In genomic region chr12:14771651-14772137, GRCh38 we compare ENCODE assay signal across 8 cellular contexts. TPM values are rescaled to one million over a fixed set of nuclear protein-coding genes. Genes with fewer than 3 reads are reported as not detected.
DNase-seq lines count a peak whose midpoint lies in the region; ATAC-seq, FAIRE-seq and TF ChIP-seq lines count a peak whose summit lies in the region.

No MANE protein-coding gene starts in this region.

- WGBS in mammary epithelial cell (ENCODE audit: low coverage, missing lambda C conversion rate), result 100% methylated on average over 2 of the region's 6 CpGs

- H3K9me3 ChIP-seq in mammary epithelial cell (replicated peaks; ENCODE audit: insufficient read depth, low read length), result no peaks in the 10 kb centered on the region

- no peaks in the 10 kb centered on the region for H3K36me3 ChIP-seq in mammary epithelial cell (ENCODE audit: insufficient read depth, low read length)

- no peak for ATAC-seq in GM18505 (IDR thresholded peaks at IDR 0.05; ENCODE audit: unreplicated experiment)

- peaks cover 12% of the 10 kb centered on the region for H3K27me3 Mint-ChIP-seq in neural crest cell (ENCODE audit: low read depth)

- peak overlapping the region; percentile 91 for H3K4me2 ChIP-seq in mammary epithelial cell (ENCODE audit: insufficient read depth, low read depth, low read length)

- DNase-seq in GM18507 (ENCODE audit: extremely low spot score, insufficient read length, low read depth) (no peak), RPMI8226 (peak; percentile 43), mammary epithelial cell (no peak), neural crest cell (ENCODE audit: low read depth, low spot score) (no peak), NCI-H1436 (lab: John Stamatoyannopoulos, UW) (no peak), cerebellar nuclear complex (lab: John Stamatoyannopoulos, UW) (no peak), dermis blood vessel endothelial cell (no peak)

- peaks cover 46% of the 10 kb centered on the region for H3K79me2 ChIP-seq in mammary epithelial cell (ENCODE audit: insufficient read depth, low read length)

- FAIRE-seq in GM18507 (lab: Jason Lieb, UNC), result peak; percentile 49

- H3K4me3 ChIP-seq in mammary epithelial cell (replicated peaks in 1 of 3; ENCODE audit: insufficient read depth in 1 of 3, low read depth in 2 of 3, low read length in 3 of 3), result no peak overlapping the region

- H3K36me3 Mint-ChIP-seq in neural crest cell (ENCODE audit: low read depth), result peaks cover 7% of the 10 kb centered on the region

- intact Hi-C loops in mammary epithelial cell (cut with micrococcal nuclease), result loop anchor here (5.0 kb wide), 1 partner anchor 181 kb away; no protein-coding TSS in a partner anchor

- dilution Hi-C loops in mammary epithelial cell (cut with HindIII; ENCODE audit: low sequenced_read_pairs), result no loop called here

- H3K27ac ChIP-seq in mammary epithelial cell (ENCODE audit: insufficient read depth, low read depth, low read length), result peak overlapping the region; percentile 90

- H4K20me1 ChIP-seq in mammary epithelial cell (ENCODE audit: insufficient read depth, low read length), result no peaks in the 10 kb centered on the region

- CTCF ChIA-PET in mammary epithelial cell (lab: Charles Lee; ENCODE audit: low non-redundant PET), result no interaction called here

- peaks cover 20% of the 10 kb centered on the region for H3K4me1 ChIP-seq in mammary epithelial cell (ENCODE audit: insufficient read depth, low read length)

- TF ChIP-seq CTCF in mammary epithelial cell (conservative IDR thresholded peaks at IDR 0.05 in 1 of 2, IDR thresholded peaks at IDR 0.05 in 1 of 2; ENCODE audit: extremely low read depth in 1 of 2, insufficient read depth in 1 of 2, low read depth in 1 of 2, low read length in 2 of 2) (no peak), neural crest cell (conservative IDR thresholded peaks at IDR 0.05) (no peak)

- no peaks in the 10 kb centered on the region for H3K27me3 ChIP-seq in mammary epithelial cell (ENCODE audit: insufficient read depth, low read length)

- no peak for TF ChIP-seq POLR2A in GM18505 (IDR thresholded peaks at IDR 0.05; ENCODE audit: borderline replicate concordance, extremely low read depth, insufficient read depth, insufficient read length)

- peak overlapping the region; percentile 2 for H2AFZ ChIP-seq in mammary epithelial cell (ENCODE audit: low read depth, low read length)

- in situ Hi-C loops in mammary epithelial cell (cut with MboI; ENCODE audit: low sequenced_read_pairs in 2 of 2), result no loop called here

- no TSS peak for BruUV-seq in mammary epithelial cell (replicated peaks; lab: Mats Ljungman, UMichigan)

- peak overlapping the region; percentile 99 for H3K4me3 Mint-ChIP-seq in neural crest cell

- H3K4me1 Mint-ChIP-seq in neural crest cell, result peaks cover 69% of the 10 kb centered on the region

- H3K27ac Mint-ChIP-seq in neural crest cell (ENCODE audit: unreplicated experiment), result no peak overlapping the region

- H3K9me3 Mint-ChIP-seq in neural crest cell, result no peaks in the 10 kb centered on the region

- no peak overlapping the region for H3K9ac ChIP-seq in mammary epithelial cell (ENCODE audit: insufficient read depth, low read length)

RNA-seq across cellular contexts. Expression of gene WBP11, which starts 31.6 kb away (rescaled TPM):
- total RNA-seq in mammary epithelial cell (10 to 100 TPM; 12.0 to 61.2 TPM), neural crest cell (101 and 109 TPM in 2 replicates), dermis blood vessel endothelial cell (9.5 and 17.4 TPM in 2 replicates)
- 17.5 TPM for polyA plus RNA-seq in mammary epithelial cell
- 32.0 TPM for polyA minus RNA-seq in mammary epithelial cell

RNA-seq across cellular contexts. Expression of gene C12orf60, which starts 31.8 kb away (rescaled TPM):
- total RNA-seq in mammary epithelial cell, result 1 to 10 TPM in 1 of 2 donors, under 1 TPM in 1; 0.83 to 1.3 TPM
- polyA plus RNA-seq in mammary epithelial cell, result 1.1 TPM
- not detected for polyA minus RNA-seq in mammary epithelial cell
- 2.5 and 2.9 TPM in 2 replicates for total RNA-seq in neural crest cell
- 1.7 and 2.0 TPM in 2 replicates for total RNA-seq in dermis blood vessel endothelial cell

RNA-seq across cellular contexts. Expression of gene SMCO3, which starts 42.3 kb away (rescaled TPM):
- total RNA-seq in mammary epithelial cell (under 1 TPM in 1 of 2 donors, not detected in 1; 0.17 TPM), neural crest cell (not detected in 2 replicates), dermis blood vessel endothelial cell (1.2 and 1.6 TPM in 2 replicates)
- not detected for polyA plus RNA-seq in mammary epithelial cell
- polyA minus RNA-seq in mammary epithelial cell, result not detected
